Comparison of ENCODE assay signal across 8 cellular contexts in the genomic region with DNA sequence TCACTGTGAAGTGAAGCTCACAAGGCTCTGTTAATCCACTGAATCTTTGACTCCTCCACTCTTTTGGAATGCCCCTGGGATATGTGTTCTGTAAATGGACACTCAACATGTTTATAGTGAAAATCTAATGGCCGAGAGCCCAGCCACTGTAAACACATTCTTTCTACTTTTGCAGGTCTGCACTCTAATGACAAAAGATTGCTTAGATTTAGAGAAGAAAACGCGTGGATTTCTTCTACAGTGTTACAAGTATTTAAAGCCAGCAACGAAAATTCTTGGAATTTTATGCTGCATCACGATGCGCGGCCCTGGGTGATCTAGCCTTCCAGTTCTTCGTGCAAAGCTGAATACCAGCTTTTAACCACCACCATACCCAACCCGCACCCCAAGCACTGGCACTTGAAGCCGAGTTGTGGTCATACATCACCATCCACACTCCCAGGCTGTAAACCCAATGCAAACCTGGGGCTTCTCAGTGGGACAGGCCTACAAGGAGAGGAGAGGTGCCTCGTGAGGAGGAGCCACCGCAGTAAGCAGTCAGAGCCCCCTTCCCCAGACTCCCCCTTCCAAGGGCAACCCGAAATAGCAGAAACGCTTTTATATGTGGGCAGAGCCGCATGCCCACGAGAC.
A peak's percentile ranks its signal among the peaks of the same experiment; 100 is the strongest.
DNase-seq lines count a peak whose midpoint lies in the region; ATAC-seq and TF ChIP-seq lines count a peak whose summit lies in the region.

No MANE protein-coding gene starts in this region.

- peak overlapping the region; percentile 81 for H3K4me3 ChIP-seq in AG09309 (ENCODE audit: control insufficient read depth, low read depth, low read length)
- peak overlapping the region; percentile 72 to 92 for H3K4me3 ChIP-seq in muscle layer of duodenum (ENCODE audit: low read depth in 1 of 2, low read length in 2 of 2)

- peaks cover 24% of the 10 kb centered on the region for H3K36me3 Mint-ChIP-seq in central memory CD8-positive, alpha-beta T cell (ENCODE audit: insufficient read depth)

- ATAC-seq in central memory CD8-positive, alpha-beta T cell (replicated peaks; ENCODE audit: extremely low read depth, poor library complexity, severe bottlenecking): no peak
- ATAC-seq in HG02610 (IDR thresholded peaks at IDR 0.05; ENCODE audit: unreplicated experiment) (no peak), GM21381 (IDR thresholded peaks at IDR 0.05; ENCODE audit: unreplicated experiment) (no peak), HG02763 (IDR thresholded peaks at IDR 0.05; ENCODE audit: unreplicated experiment) (no peak)

- peak overlapping the region; percentile 88 for H3K4me3 Mint-ChIP-seq in central memory CD8-positive, alpha-beta T cell

- H3K4me1 ChIP-seq in muscle layer of duodenum (ENCODE audit: control insufficient read depth in 1 of 2, insufficient read depth in 2 of 2, low read length in 2 of 2): peaks cover 6 to 13% of the 10 kb centered on the region in 2 donors

- no peak for TF ChIP-seq CTCF in AG09309 (IDR thresholded peaks at IDR 0.05; ENCODE audit: control insufficient read depth, insufficient read depth, low read depth, low read length, missing control alignments)

- H3K27ac ChIP-seq in muscle layer of duodenum (ENCODE audit: low read length): peak overlapping the region; percentile 84

- H3K27me3 Mint-ChIP-seq in central memory CD8-positive, alpha-beta T cell: no peaks in the 10 kb centered on the region

- H3K27ac Mint-ChIP-seq in central memory CD8-positive, alpha-beta T cell (ENCODE audit: low read depth): peak overlapping the region; percentile 98

- no peak for DNase-seq in AG09309 (ENCODE audit: low read depth)
- DNase-seq in HuH-7 (ENCODE audit: low spot score): peak; percentile 11
- no peak for DNase-seq in central memory CD8-positive, alpha-beta T cell (ENCODE audit: low spot score in 2 of 2)
- no peak for DNase-seq in AG08395 (ENCODE audit: low spot score)

- H3K9me3 ChIP-seq in muscle layer of duodenum (ENCODE audit: control insufficient read depth in 1 of 2, low read length in 2 of 2): no peaks in the 10 kb centered on the region

- peaks cover 3% of the 10 kb centered on the region for H3K4me1 Mint-ChIP-seq in central memory CD8-positive, alpha-beta T cell

- peaks cover 0 to 9% of the 10 kb centered on the region in 2 donors for H3K36me3 ChIP-seq in muscle layer of duodenum (ENCODE audit: control insufficient read depth in 1 of 2, insufficient read depth in 2 of 2, low read length in 2 of 2)

- no peaks in the 10 kb centered on the region for H3K9me3 Mint-ChIP-seq in central memory CD8-positive, alpha-beta T cell

- no peaks in the 10 kb centered on the region for H3K27me3 ChIP-seq in muscle layer of duodenum (ENCODE audit: low read depth, low read length)
